In genomic region chr20:10185741-10186558, GRCh38 we compare ENCODE assay signal across 1 cellular context.
A peak's percentile ranks its signal among the peaks of the same experiment; 100 is the strongest.
TF ChIP-seq lines count a peak whose summit lies in the region.

No MANE protein-coding gene starts in this region.

TF ChIP-seq in HepG2, 621 proteins besides CTCF, POLR2A, EP300 and RAD21 (continued from another document and continues in another):
- TF ChIP-seq PRDM15 (CRISPR knock-in tag; IDR thresholded peaks at IDR 0.05), result no peak
- TF ChIP-seq PHF5A (CRISPR knock-in tag; IDR thresholded peaks at IDR 0.05; ENCODE audit: low read depth, unreplicated experiment), result no peak
- peak; percentile 55; the same call in 1 of the 2 replicates for TF ChIP-seq FOXK1 (CRISPR knock-in tag; IDR thresholded peaks at IDR 0.05; ENCODE audit: borderline replicate concordance, low read depth)
- TF ChIP-seq ELF3 (CRISPR knock-in tag; IDR thresholded peaks at IDR 0.05), result peak; percentile 69
- no peak for TF ChIP-seq MYC (CRISPR knock-in tag; IDR thresholded peaks at IDR 0.05; ENCODE audit: borderline replicate concordance)
- no peak for TF ChIP-seq MLX (CRISPR knock-in tag; IDR thresholded peaks at IDR 0.05)
- TF ChIP-seq MED8 (CRISPR knock-in tag; IDR thresholded peaks at IDR 0.05; ENCODE audit: insufficient replicate concordance), result peak; percentile 32
- no peak for TF ChIP-seq EZH2 (conservative IDR thresholded peaks at IDR 0.05; ENCODE audit: low read depth, low read length)
- no peak for TF ChIP-seq FOXO4 (CRISPR knock-in tag; conservative IDR thresholded peaks at IDR 0.05)
- TF ChIP-seq ZNF34 (CRISPR knock-in tag; IDR thresholded peaks at IDR 0.05; ENCODE audit: borderline replicate concordance), result no peak
- TF ChIP-seq SRY (CRISPR knock-in tag; IDR thresholded peaks at IDR 0.05), result no peak
- no peak for TF ChIP-seq YY1 (IDR thresholded peaks at IDR 0.05; ENCODE audit: insufficient read depth, insufficient replicate concordance, low read depth, low read length)
- TF ChIP-seq AHDC1 (CRISPR knock-in tag; IDR thresholded peaks at IDR 0.05; ENCODE audit: borderline replicate concordance), result no peak
- no peak for TF ChIP-seq ZNF230 (CRISPR knock-in tag; IDR thresholded peaks at IDR 0.05)
- TF ChIP-seq ZNF121 (CRISPR knock-in tag; IDR thresholded peaks at IDR 0.05), result no peak
- TF ChIP-seq ETV5 (CRISPR knock-in tag; IDR thresholded peaks at IDR 0.05; ENCODE audit: borderline replicate concordance), result no peak; the same call in 1 of the 2 replicates
- TF ChIP-seq PATZ1 (CRISPR knock-in tag; IDR thresholded peaks at IDR 0.05), result no peak
- TF ChIP-seq ATF7-NPFF (CRISPR knock-in tag; IDR thresholded peaks at IDR 0.05; ENCODE audit: low read depth), result no peak
- TF ChIP-seq FOXP4 (CRISPR knock-in tag; IDR thresholded peaks at IDR 0.05), result no peak
- TF ChIP-seq ONECUT2 (CRISPR knock-in tag; IDR thresholded peaks at IDR 0.05), result no peak
- no peak for TF ChIP-seq KLF9 (CRISPR knock-in tag; IDR thresholded peaks at IDR 0.05; ENCODE audit: low read depth)
- TF ChIP-seq ZBTB26 (CRISPR knock-in tag; IDR thresholded peaks at IDR 0.05; ENCODE audit: borderline replicate concordance), result no peak
- no peak for TF ChIP-seq MAF1 (CRISPR knock-in tag; IDR thresholded peaks at IDR 0.05; ENCODE audit: borderline replicate concordance)
- no peak for TF ChIP-seq ZNF251 (CRISPR knock-in tag; IDR thresholded peaks at IDR 0.05)
- TF ChIP-seq SKI (IDR thresholded peaks at IDR 0.05; ENCODE audit: partially characterized antibody), result peak; percentile 94
- TF ChIP-seq ARID3A (IDR thresholded peaks at IDR 0.05; ENCODE audit: low read depth, low read length), result no peak
- TF ChIP-seq PTBP1 (IDR thresholded peaks at IDR 0.05; ENCODE audit: low read depth, low read length, poor library complexity, severe bottlenecking), result no peak
- no peak for TF ChIP-seq THAP8 (CRISPR knock-in tag; IDR thresholded peaks at IDR 0.05; ENCODE audit: borderline replicate concordance)
- no peak for TF ChIP-seq ZBED4 (CRISPR knock-in tag; IDR thresholded peaks at IDR 0.05; ENCODE audit: borderline replicate concordance)
- no peak for TF ChIP-seq ZNF24 (IDR thresholded peaks at IDR 0.05)
